ENCODE assay signal across 15 cellular contexts in the genomic region with DNA sequence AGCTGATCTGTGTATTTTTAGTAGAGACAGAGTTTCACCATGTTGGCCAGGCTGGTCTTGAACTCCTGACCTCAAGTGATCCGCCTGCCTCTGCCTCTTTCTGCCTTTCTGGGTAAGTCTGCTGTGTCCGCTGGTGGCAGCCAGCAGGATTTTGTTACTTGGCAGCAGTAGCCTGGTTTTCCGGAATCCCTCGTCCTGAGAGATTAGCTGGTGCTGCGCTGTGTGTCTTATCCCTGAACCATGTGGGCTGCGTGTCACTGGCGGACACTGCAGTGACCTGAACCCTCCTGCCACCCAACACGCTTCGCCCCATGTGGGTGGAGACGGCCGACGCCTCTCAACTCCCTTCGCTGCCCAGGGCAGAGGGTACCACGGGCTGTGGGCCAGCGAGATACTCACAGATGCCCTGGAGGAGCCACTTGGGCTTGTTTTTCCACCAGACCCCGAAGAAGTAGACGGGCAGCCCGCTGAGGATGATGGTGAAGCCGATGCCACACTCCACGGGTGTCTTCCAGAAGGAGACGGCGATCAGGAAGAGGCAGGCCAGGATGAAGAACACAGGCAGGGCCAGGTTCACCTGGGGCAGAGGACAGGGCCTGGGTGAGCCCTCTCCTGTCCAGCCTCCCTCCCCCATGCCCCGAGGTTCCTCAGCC. TPM values are rescaled to one million over a fixed set of nuclear protein-coding genes. Genes with fewer than 3 reads are reported as not detected.
A peak's percentile ranks its signal among the peaks of the same experiment; 100 is the strongest.
DNase-seq lines count a peak whose midpoint lies in the region; TF ChIP-seq lines count a peak whose summit lies in the region.
"Had no signal": no experiment of that assay in that cellular context is flagged by ENCODE, and none has a peak within 500 bp of the region (broad histone marks: within the 10 kb centered on the region; RNA-seq: fewer than 3 reads in every experiment).

No MANE protein-coding gene starts in this region.

- H3K9me3 ChIP-seq in SJCRH30 (replicated peaks), result no peaks in the 10 kb centered on the region
- peaks cover 0 to 2% of the 10 kb centered on the region in 2 donors for H3K9me3 ChIP-seq in esophagus (ENCODE audit: control insufficient read depth in 2 of 2, insufficient read depth in 1 of 2, low read depth in 1 of 2, low read length in 1 of 2)
- H3K9me3 ChIP-seq in testis, result no peaks in the 10 kb centered on the region
- H3K9me3 ChIP-seq: uterus had no signal

- 51 to 73% methylated on average over 23 of the region's 23 CpGs for WGBS in esophagus, 2 donors
- WGBS in testis, 2 donors, result 86% methylated on average over 13 to 23 of the region's 23 CpGs

- peak; percentile 16 for DNase-seq in stimulated activated CD4-positive, alpha-beta T cell treated with anti-CD3 and anti-CD28 coated beads, Interleukin-15, amount 100 ng/mL, for 24 hours
- DNase-seq in stimulated activated CD4-positive, alpha-beta T cell treated with anti-CD3 and anti-CD28 coated beads, Interleukin-4, amount 100 ng/mL, for 1 hour, result no peak
- DNase-seq in SJCRH30 (no peak), testis (peak; percentile 61), LoVo (ENCODE audit: low spot score) (no peak), H7 (no peak), foreskin fibroblast (no peak)
- DNase-seq: activated B cell treated with CpG ODN at 0.5 μM for 24 hours, activated gamma-delta T cell, KG1, NCI-H1092, NCI-H510A, SIG-M5, uterus had no signal

- H3K27me3 ChIP-seq in SJCRH30 (no peaks in the 10 kb centered on the region), esophagus (ENCODE audit: control insufficient read depth in 1 of 2, insufficient read depth in 2 of 2, low read length in 2 of 2) (no peaks in the 10 kb centered on the region), testis (no peaks in the 10 kb centered on the region), H7 (ENCODE audit: control insufficient read depth, insufficient read depth, low read length) (no peaks in the 10 kb centered on the region)
- H3K27me3 ChIP-seq: uterus had no signal

- H3K27ac ChIP-seq in SJCRH30 (peak overlapping the region; percentile 30), esophagus (ENCODE audit: low read depth in 2 of 2, low read length in 1 of 2) (peak overlapping the region; percentile 74 to 86), testis (peak overlapping the region; percentile 6 to 12)
- H3K27ac ChIP-seq: uterus had no signal

- TF ChIP-seq CTCF in testis (IDR thresholded peaks at IDR 0.05) (no peak), foreskin fibroblast (IDR thresholded peaks at IDR 0.05; ENCODE audit: low read depth, low read length) (no peak)

- H3K4me1 ChIP-seq in SJCRH30 (peaks cover 40% of the 10 kb centered on the region), esophagus (ENCODE audit: control insufficient read depth in 2 of 2, insufficient read depth in 2 of 2, low read length in 1 of 2) (peaks cover 7 to 19% of the 10 kb centered on the region in 2 donors), testis (peaks cover 14% of the 10 kb centered on the region)
- H3K4me1 ChIP-seq: uterus had no signal

- H3K4me3 ChIP-seq in SJCRH30 (no peak overlapping the region), esophagus (ENCODE audit: low read depth in 1 of 2, low read length in 2 of 2) (peak overlapping the region in 1 of 2 donors; percentile 4), testis (no peak overlapping the region), H7 (ENCODE audit: insufficient read depth, low read depth, low read length) (no peak overlapping the region), foreskin fibroblast (ENCODE audit: low read depth in 1 of 2, low read length in 2 of 2) (no peak overlapping the region)
- H3K4me3 ChIP-seq: uterus had no signal

- H3K36me3 ChIP-seq in SJCRH30, result peaks cover 43% of the 10 kb centered on the region
- peaks cover 7 to 44% of the 10 kb centered on the region in 2 donors for H3K36me3 ChIP-seq in esophagus (ENCODE audit: control insufficient read depth in 2 of 2, insufficient read depth in 2 of 2, low read length in 1 of 2)
- H3K36me3 ChIP-seq in testis (ENCODE audit: low read depth, missing control alignments), result no peaks in the 10 kb centered on the region
- H3K36me3 ChIP-seq in H7 (replicated peaks; ENCODE audit: control insufficient read depth, insufficient read depth, low read length), result peaks cover 39% of the 10 kb centered on the region
- H3K36me3 ChIP-seq: uterus had no signal

- no peak for TF ChIP-seq POLR2A in testis (IDR thresholded peaks at IDR 0.05)

- intact Hi-C loops in testis (cut with DNase I; ENCODE audit: low total_unique reads), result no loop called here

RNA-seq across cellular contexts. Expression of a gene that starts 35.2 kb away (rescaled TPM):
- 73.8 and 79.8 TPM in 2 replicates for total RNA-seq in SJCRH30 (2014; rRNA removed; shearing (Covaris generic))
- 100 to 1,000 TPM; 117 to 138 TPM for polyA plus RNA-seq in esophagus
- total RNA-seq in testis, result 100 to 1,000 TPM; 263 to 290 TPM
- 179 TPM for polyA plus RNA-seq in testis (ENCODE audit: insufficient read depth, low read depth, low replicate concordance)
- 91.6 and 188 TPM in 2 replicates for total RNA-seq in H7 (2014; rRNA removed; shearing (Covaris generic))

Comparison
In these comparisons a context has a peak if more than half of its experiments do, and no peak if none do; other contexts are left out.
1. DNase-seq: peak in stimulated activated CD4-positive, alpha-beta T cell treated with anti-CD3 and anti-CD28 coated beads, Interleukin-15, amount 100 ng/mL, for 24 hours (single experiment) and testis (single experiment); none in stimulated activated CD4-positive, alpha-beta T cell treated with anti-CD3 and anti-CD28 coated beads, Interleukin-4, amount 100 ng/mL, for 1 hour (single experiment), SJCRH30 (0 of 2), LoVo (single experiment), H7 (single experiment) and foreskin fibroblast (0 of 2).
2. H3K27ac ChIP-seq: peak in every context shown above with its lines; median percentile 80 in esophagus; 30 in SJCRH30; 9 in testis.